21 cellular contexts compared by ENCODE assay signal in genomic region chr3:64958187-64958586, GRCh38.
A peak's percentile ranks its signal among the peaks of the same experiment; 100 is the strongest.
DNase-seq lines count a peak whose midpoint lies in the region; ATAC-seq and TF ChIP-seq lines count a peak whose summit lies in the region.
"Had no signal": no experiment of that assay in that cellular context is flagged by ENCODE, and none has a peak within 500 bp of the region (broad histone marks: within the 10 kb centered on the region; RNA-seq: fewer than 3 reads in every experiment).

No MANE protein-coding gene starts in this region.

- TF ChIP-seq CTCF in breast epithelium (IDR thresholded peaks at IDR 0.05): no peak
- TF ChIP-seq CTCF in mammary epithelial cell (conservative IDR thresholded peaks at IDR 0.05 in 1 of 2, IDR thresholded peaks at IDR 0.05 in 1 of 2; ENCODE audit: extremely low read depth in 1 of 2, insufficient read depth in 1 of 2, low read depth in 1 of 2, low read length in 2 of 2): no peak
- TF ChIP-seq CTCF in esophagus squamous epithelium (IDR thresholded peaks at IDR 0.05): no peak
- no peak for TF ChIP-seq CTCF in hepatocyte (IDR thresholded peaks at IDR 0.05; ENCODE audit: poor library complexity)

- no peaks in the 10 kb centered on the region for H3K79me1 ChIP-seq in mesendoderm (ENCODE audit: low read length)

- intact Hi-C loops in breast epithelium (cut with DNase I; ENCODE audit: low total_unique reads) (no loop called here), mammary epithelial cell (cut with micrococcal nuclease) (loop anchor here (10.0 kb wide), 1 partner anchor 193 kb away; no protein-coding TSS in a partner anchor), esophagus squamous epithelium (cut with DNase I) (no loop called here)

- H3K79me2 ChIP-seq in mammary epithelial cell (ENCODE audit: insufficient read depth, low read length) (no peaks in the 10 kb centered on the region), mesendoderm (ENCODE audit: control insufficient read depth, insufficient read depth, low read length) (no peaks in the 10 kb centered on the region), hepatocyte (no peaks in the 10 kb centered on the region)

- 41% methylated on average over 3 of the region's 3 CpGs for WGBS in mammary epithelial cell (ENCODE audit: low coverage, missing lambda C conversion rate)
- 72 to 87% methylated on average over 3 of the region's 3 CpGs for WGBS in esophagus squamous epithelium, 2 donors
- WGBS in mesendoderm (ENCODE audit: extremely low coverage, insufficient coverage, low lambda C conversion rate): no CpG with 5 or more reads among the region's 3 CpGs
- WGBS in hepatocyte (ENCODE audit: low lambda C conversion rate, missing lambda C conversion rate): 83% methylated on average over 3 of the region's 3 CpGs

- no peak overlapping the region for H2AK5ac ChIP-seq in mesendoderm (ENCODE audit: low read length)

- CTCF ChIA-PET in mammary epithelial cell (lab: Charles Lee; ENCODE audit: low non-redundant PET): no interaction called here

- H2BK15ac ChIP-seq in mesendoderm (replicated peaks; ENCODE audit: low read depth): no peak overlapping the region

- H4K20me1 ChIP-seq in mammary epithelial cell (ENCODE audit: insufficient read depth, low read length) (no peaks in the 10 kb centered on the region), hepatocyte (ENCODE audit: insufficient read depth, poor library complexity, severe bottlenecking) (no peaks in the 10 kb centered on the region)

- H3K27me3 ChIP-seq in breast epithelium (no peaks in the 10 kb centered on the region), mammary epithelial cell (ENCODE audit: insufficient read depth, low read length) (no peaks in the 10 kb centered on the region), esophagus squamous epithelium (no peaks in the 10 kb centered on the region), mesendoderm (ENCODE audit: insufficient read depth, low read length, poor library complexity) (no peaks in the 10 kb centered on the region), subcutaneous abdominal adipose tissue (ENCODE audit: control insufficient read depth in 5 of 5, insufficient read depth in 4 of 5, low read length in 5 of 5) (no peaks in the 10 kb centered on the region), hepatocyte (no peaks in the 10 kb centered on the region), H7 (ENCODE audit: control insufficient read depth, insufficient read depth, low read length) (no peaks in the 10 kb centered on the region)
- H3K27me3 ChIP-seq: BE2C had no signal

- H3K4me1 ChIP-seq in breast epithelium: no peaks in the 10 kb centered on the region
- no peaks in the 10 kb centered on the region for H3K4me1 ChIP-seq in mammary epithelial cell (ENCODE audit: insufficient read depth, low read length)
- peaks cover 0 to 16% (median 0%) of the 10 kb centered on the region in 3 donors for H3K4me1 ChIP-seq in esophagus squamous epithelium
- H3K4me1 ChIP-seq in mesendoderm (ENCODE audit: control insufficient read depth, low read depth, low read length): no peaks in the 10 kb centered on the region
- peaks cover 0 to 23% (median 21%) of the 10 kb centered on the region in 5 donors for H3K4me1 ChIP-seq in subcutaneous abdominal adipose tissue (ENCODE audit: control insufficient read depth in 5 of 5, insufficient read depth in 5 of 5, low read length in 5 of 5)
- peaks cover 14% of the 10 kb centered on the region for H3K4me1 ChIP-seq in hepatocyte (ENCODE audit: insufficient read depth)

- peak overlapping the region; percentile 86 for H4K8ac ChIP-seq in mesendoderm (ENCODE audit: low read depth, low read length)

- H3K36me3 ChIP-seq in breast epithelium (no peaks in the 10 kb centered on the region), mammary epithelial cell (ENCODE audit: insufficient read depth, low read length) (no peaks in the 10 kb centered on the region), esophagus squamous epithelium (no peaks in the 10 kb centered on the region), mesendoderm (ENCODE audit: control insufficient read depth, insufficient read depth, low read length) (no peaks in the 10 kb centered on the region), subcutaneous abdominal adipose tissue (ENCODE audit: control insufficient read depth in 5 of 5, insufficient read depth in 5 of 5, low read length in 5 of 5) (no peaks in the 10 kb centered on the region), hepatocyte (replicated peaks; ENCODE audit: insufficient read depth, low read depth) (no peaks in the 10 kb centered on the region), H7 (replicated peaks; ENCODE audit: control insufficient read depth, insufficient read depth, low read length) (no peaks in the 10 kb centered on the region)
- H3K36me3 ChIP-seq: BE2C had no signal

- no peak overlapping the region for H2BK5ac ChIP-seq in mesendoderm (ENCODE audit: low read length)

- H2AFZ ChIP-seq in mammary epithelial cell (ENCODE audit: low read depth, low read length): no peak overlapping the region
- H2AFZ ChIP-seq in hepatocyte: no peak overlapping the region
- H2AFZ ChIP-seq: GM23248 had no signal

- no peaks in the 10 kb centered on the region for H3K9me2 ChIP-seq in hepatocyte (replicated peaks; ENCODE audit: insufficient read depth)

- no peak overlapping the region for H4K5ac ChIP-seq in mesendoderm (ENCODE audit: low read length)

- H3K9ac ChIP-seq in mammary epithelial cell (ENCODE audit: insufficient read depth, low read length) (no peak overlapping the region), mesendoderm (ENCODE audit: low read length) (no peak overlapping the region), subcutaneous abdominal adipose tissue (ENCODE audit: low read length in 5 of 5) (no peak overlapping the region)
- H3K9ac ChIP-seq: GM23248 had no signal

- H3K4ac ChIP-seq in mesendoderm (ENCODE audit: low read depth, low read length): no peak overlapping the region

- no peak overlapping the region for H3K23ac ChIP-seq in mesendoderm (ENCODE audit: low read length)

- TF ChIP-seq POLR2A in breast epithelium (IDR thresholded peaks at IDR 0.05) (no peak), esophagus squamous epithelium (IDR thresholded peaks at IDR 0.05) (no peak)

- DNase-seq in breast epithelium (ENCODE audit: low spot score in 2 of 2) (no peak), mammary epithelial cell (no peak), esophagus squamous epithelium (lab: John Stamatoyannopoulos, UW) (no peak), mesendoderm (no peak), hepatocyte (ENCODE audit: low spot score) (no peak), H7 (no peak)
- DNase-seq: BE2C; CD4-positive, CD25-positive, alpha-beta regulatory T cell; COR-L47; IMR-90; NCI-H1417; NCI-H187; NCI-H2107; NCI-H510A; NCI-H748 treated with DMSO at 0.1 percent for 48 hours; NK-92 treated with Interleukin-12 subunit alpha and Interleukin-12 subunit beta, amount 100 ng/mL, for 24 hours; SHP77 treated with DMSO at 0.1 percent for 48 hours had no signal

- no peak overlapping the region for H3K18ac ChIP-seq in mesendoderm (ENCODE audit: low read length)

- H3K56ac ChIP-seq in mesendoderm (ENCODE audit: low read length): no peak overlapping the region

- H2BK120ac ChIP-seq in mesendoderm (ENCODE audit: low read depth, low read length): no peak overlapping the region

- no peak for ATAC-seq in HG03175 (IDR thresholded peaks at IDR 0.05; ENCODE audit: unreplicated experiment)

- H3K4me2 ChIP-seq in mammary epithelial cell (ENCODE audit: insufficient read depth, low read depth, low read length) (no peak overlapping the region), mesendoderm (ENCODE audit: low read length) (no peak overlapping the region), hepatocyte (no peak overlapping the region)

- dilution Hi-C loops in mammary epithelial cell (cut with HindIII; ENCODE audit: low sequenced_read_pairs): no loop called here

- H3K9me3 ChIP-seq in breast epithelium: no peaks in the 10 kb centered on the region
- no peaks in the 10 kb centered on the region for H3K9me3 ChIP-seq in mammary epithelial cell (replicated peaks; ENCODE audit: insufficient read depth, low read length)
- no peaks in the 10 kb centered on the region for H3K9me3 ChIP-seq in esophagus squamous epithelium
- no peaks in the 10 kb centered on the region for H3K9me3 ChIP-seq in subcutaneous abdominal adipose tissue (ENCODE audit: control insufficient read depth in 5 of 5, low read length in 5 of 5)
- H3K9me3 ChIP-seq in hepatocyte (ENCODE audit: low read depth): no peaks in the 10 kb centered on the region
- H3K9me3 ChIP-seq: BE2C had no signal

- BruUV-seq in mammary epithelial cell (replicated peaks; lab: Mats Ljungman, UMichigan): no TSS peak

- H3K4me3 ChIP-seq in breast epithelium: no peak overlapping the region
- no peak overlapping the region for H3K4me3 ChIP-seq in mammary epithelial cell (replicated peaks in 1 of 3; ENCODE audit: insufficient read depth in 1 of 3, low read depth in 2 of 3, low read length in 3 of 3)
- no peak overlapping the region for H3K4me3 ChIP-seq in esophagus squamous epithelium
- no peak overlapping the region for H3K4me3 ChIP-seq in mesendoderm (ENCODE audit: low read length)
- no peak overlapping the region for H3K4me3 ChIP-seq in subcutaneous abdominal adipose tissue (ENCODE audit: low read depth in 1 of 5, low read length in 5 of 5)
- H3K4me3 ChIP-seq in hepatocyte: no peak overlapping the region
- no peak overlapping the region for H3K4me3 ChIP-seq in H7 (ENCODE audit: insufficient read depth, low read depth, low read length)
- H3K4me3 ChIP-seq: GM23248 had no signal

- H3K27ac ChIP-seq in breast epithelium: peak overlapping the region; percentile 0 to 65
- no peak overlapping the region for H3K27ac ChIP-seq in mammary epithelial cell (ENCODE audit: insufficient read depth, low read depth, low read length)
- peak overlapping the region in 3 of 4 donors; percentile 18 to 47 (median 36) for H3K27ac ChIP-seq in esophagus squamous epithelium
- H3K27ac ChIP-seq in mesendoderm (ENCODE audit: low read depth, low read length): no peak overlapping the region
- H3K27ac ChIP-seq in subcutaneous abdominal adipose tissue (ENCODE audit: low read depth, low read length): peak overlapping the region; percentile 7
- H3K27ac ChIP-seq in hepatocyte: no peak overlapping the region
- H3K27ac ChIP-seq: 22Rv1, GM23248 had no signal

- in situ Hi-C loops in mammary epithelial cell (cut with MboI; ENCODE audit: low sequenced_read_pairs in 2 of 2): no loop called here

Comparison
In these comparisons a context has a peak if more than half of its experiments do, and no peak if none do; other contexts are left out.
1. H3K27ac ChIP-seq: peak in breast epithelium (2 of 2), esophagus squamous epithelium (3 of 4) and subcutaneous abdominal adipose tissue (single experiment); none in mammary epithelial cell (single experiment), mesendoderm (single experiment) and hepatocyte (single experiment).